14 cellular contexts compared by ENCODE assay signal in genomic region chr4:26023191-26023972, GRCh38.
DNase-seq lines count a peak whose midpoint lies in the region; ATAC-seq and TF ChIP-seq lines count a peak whose summit lies in the region.
"Had no signal": no experiment of that assay in that cellular context is flagged by ENCODE, and none has a peak within 500 bp of the region (broad histone marks: within the 10 kb centered on the region; RNA-seq: fewer than 3 reads in every experiment).

No MANE protein-coding gene starts in this region.

- no TSS peak for BruUV-seq in PC-9 (replicated peaks; lab: Mats Ljungman, UMichigan)

- no peak overlapping the region for H3K4me3 ChIP-seq in PC-9
- H3K4me3 ChIP-seq: colonic mucosa, left ventricle myocardium inferior, ovary, skin epidermis had no signal

- H3K27ac ChIP-seq in PC-9: no peak overlapping the region
- H3K27ac ChIP-seq: ovary had no signal

- H3K4me3 Mint-ChIP-seq in type B pancreatic cell: no peak overlapping the region
- no peak overlapping the region for H3K4me3 Mint-ChIP-seq in activated CD4-positive, alpha-beta T cell treated with anti-CD3 and anti-CD28 coated beads, Interleukin-2, amount 10 ng/mL, durations not matched to agents 24 days and 14 days
- H3K4me3 Mint-ChIP-seq: activated CD4-positive, alpha-beta T cell treated with anti-CD3 and anti-CD28 coated beads for 36 hours had no signal

- TF ChIP-seq CTCF in PC-9 (conservative IDR thresholded peaks at IDR 0.05): no peak
- TF ChIP-seq CTCF in type B pancreatic cell (conservative IDR thresholded peaks at IDR 0.05): no peak

- no peaks in the 10 kb centered on the region for H3K9me2 ChIP-seq in PC-9 (ENCODE audit: insufficient read depth)

- peaks cover 26% of the 10 kb centered on the region for H3F3A ChIP-seq in PC-9 (ENCODE audit: insufficient read depth, low read depth)

- H3K36me3 Mint-ChIP-seq in type B pancreatic cell: no peaks in the 10 kb centered on the region
- H3K36me3 Mint-ChIP-seq in activated CD4-positive, alpha-beta T cell treated with anti-CD3 and anti-CD28 coated beads, Interleukin-2, amount 10 ng/mL, durations not matched to agents 24 days and 14 days (ENCODE audit: low read depth): no peaks in the 10 kb centered on the region

- DNase-seq in EL: peak; percentile 18
- no peak for DNase-seq in PC-9
- DNase-seq in iris pigment epithelial cell (ENCODE audit: low read depth): peak; percentile 24
- DNase-seq in type B pancreatic cell (ENCODE audit: extremely low spot score, unreplicated experiment): no peak
- no peak for DNase-seq in NOMO-1 treated with dmso at 0.1 percent for 144 hours (lab: John Stamatoyannopoulos, UW; ENCODE audit: unreplicated experiment)
- DNase-seq in activated CD4-positive, alpha-beta T cell treated with anti-CD3 and anti-CD28 coated beads, Interleukin-2, amount 10 ng/mL, durations not matched to agents 24 days and 14 days: no peak
- DNase-seq: activated CD4-positive, alpha-beta T cell treated with anti-CD3 and anti-CD28 coated beads for 36 hours; activated gamma-delta T cell; colonic mucosa; left ventricle myocardium inferior; NCI-H187; ovary had no signal

- H3K4me2 ChIP-seq in PC-9: peak overlapping the region; percentile 74

- H3K36me3 ChIP-seq in PC-9 (ENCODE audit: low read depth): no peaks in the 10 kb centered on the region
- H3K36me3 ChIP-seq: colonic mucosa, left ventricle myocardium inferior, ovary had no signal

- intact Hi-C loops in PC-9 (cut with micrococcal nuclease; ENCODE audit: unreplicated experiment): no loop called here
- intact Hi-C loops in activated CD4-positive, alpha-beta T cell treated with anti-CD3 and anti-CD28 coated beads, Interleukin-2, amount 10 ng/mL, durations not matched to agents 24 days and 14 days (cut with micrococcal nuclease): loop anchor here (10.0 kb wide), 1 partner anchor 701 kb away; no protein-coding TSS in a partner anchor

- peaks cover 33% of the 10 kb centered on the region for H3K4me1 Mint-ChIP-seq in type B pancreatic cell (ENCODE audit: unreplicated experiment)
- peaks cover 11% of the 10 kb centered on the region for H3K4me1 Mint-ChIP-seq in activated CD4-positive, alpha-beta T cell treated with anti-CD3 and anti-CD28 coated beads, Interleukin-2, amount 10 ng/mL, durations not matched to agents 24 days and 14 days

- no peak for ATAC-seq in activated CD4-positive, CD25-positive, alpha-beta regulatory T cell treated with anti-CD3 and anti-CD28 coated beads, Interleukin-2, amount 50 U/mL, for 24 hours
- ATAC-seq: activated CD4-positive, alpha-beta T cell treated with anti-CD3 and anti-CD28 coated beads for 36 hours had no signal

- POLR2A ChIA-PET in PC-9 (lab: Charles Lee; ENCODE audit: unreplicated experiment): interaction anchor here (0.8 kb wide), 1 partner anchor 13 kb away, joined by 10 read pairs; no protein-coding TSS in a partner anchor

- H3K4me1 ChIP-seq in PC-9 (replicated peaks; ENCODE audit: insufficient read depth): peaks cover 29% of the 10 kb centered on the region
- H3K4me1 ChIP-seq: colonic mucosa had no signal

- no peaks in the 10 kb centered on the region; the same call in 1 of the 2 replicates for H3K9me3 ChIP-seq in PC-9 (ENCODE audit: insufficient read depth, low read depth)
- H3K9me3 ChIP-seq: colonic mucosa, left ventricle myocardium inferior, ovary had no signal

- peaks cover 8% of the 10 kb centered on the region for H3K9me3 Mint-ChIP-seq in type B pancreatic cell
- peaks cover 12% of the 10 kb centered on the region for H3K9me3 Mint-ChIP-seq in activated CD4-positive, alpha-beta T cell treated with anti-CD3 and anti-CD28 coated beads, Interleukin-2, amount 10 ng/mL, durations not matched to agents 24 days and 14 days

- peak overlapping the region; percentile 39 for H3K27ac Mint-ChIP-seq in type B pancreatic cell
- H3K27ac Mint-ChIP-seq in activated CD4-positive, alpha-beta T cell treated with anti-CD3 and anti-CD28 coated beads, Interleukin-2, amount 10 ng/mL, durations not matched to agents 24 days and 14 days: no peak overlapping the region
- H3K27ac Mint-ChIP-seq: activated CD4-positive, alpha-beta T cell treated with anti-CD3 and anti-CD28 coated beads for 36 hours had no signal

- H3K79me2 ChIP-seq in PC-9 (ENCODE audit: low read depth): no peaks in the 10 kb centered on the region

- no peaks in the 10 kb centered on the region for H4K20me1 ChIP-seq in PC-9 (ENCODE audit: insufficient read depth)

- CTCF ChIA-PET in PC-9 (lab: Charles Lee): no interaction called here

- no peaks in the 10 kb centered on the region; the same call in 1 of the 2 replicates for H3K27me3 ChIP-seq in PC-9 (ENCODE audit: insufficient read depth, low read depth)
- H3K27me3 ChIP-seq: colonic mucosa, ovary had no signal

- peaks cover 25% of the 10 kb centered on the region for H3K27me3 Mint-ChIP-seq in type B pancreatic cell
- peaks cover 3% of the 10 kb centered on the region for H3K27me3 Mint-ChIP-seq in activated CD4-positive, alpha-beta T cell treated with anti-CD3 and anti-CD28 coated beads, Interleukin-2, amount 10 ng/mL, durations not matched to agents 24 days and 14 days

- no peak overlapping the region for H2AFZ ChIP-seq in PC-9

Comparison
In these comparisons a context has a peak if more than half of its experiments do, and no peak if none do; other contexts are left out.
1. DNase-seq: peak in EL (single experiment) and iris pigment epithelial cell (single experiment); none in PC-9 (0 of 2), type B pancreatic cell (single experiment), NOMO-1 treated with dmso at 0.1 percent for 144 hours (single experiment) and activated CD4-positive, alpha-beta T cell treated with anti-CD3 and anti-CD28 coated beads, Interleukin-2, amount 10 ng/mL, durations not matched to agents 24 days and 14 days (single experiment).